ENCODE assay signal across 1 cellular context in the genomic region with DNA sequence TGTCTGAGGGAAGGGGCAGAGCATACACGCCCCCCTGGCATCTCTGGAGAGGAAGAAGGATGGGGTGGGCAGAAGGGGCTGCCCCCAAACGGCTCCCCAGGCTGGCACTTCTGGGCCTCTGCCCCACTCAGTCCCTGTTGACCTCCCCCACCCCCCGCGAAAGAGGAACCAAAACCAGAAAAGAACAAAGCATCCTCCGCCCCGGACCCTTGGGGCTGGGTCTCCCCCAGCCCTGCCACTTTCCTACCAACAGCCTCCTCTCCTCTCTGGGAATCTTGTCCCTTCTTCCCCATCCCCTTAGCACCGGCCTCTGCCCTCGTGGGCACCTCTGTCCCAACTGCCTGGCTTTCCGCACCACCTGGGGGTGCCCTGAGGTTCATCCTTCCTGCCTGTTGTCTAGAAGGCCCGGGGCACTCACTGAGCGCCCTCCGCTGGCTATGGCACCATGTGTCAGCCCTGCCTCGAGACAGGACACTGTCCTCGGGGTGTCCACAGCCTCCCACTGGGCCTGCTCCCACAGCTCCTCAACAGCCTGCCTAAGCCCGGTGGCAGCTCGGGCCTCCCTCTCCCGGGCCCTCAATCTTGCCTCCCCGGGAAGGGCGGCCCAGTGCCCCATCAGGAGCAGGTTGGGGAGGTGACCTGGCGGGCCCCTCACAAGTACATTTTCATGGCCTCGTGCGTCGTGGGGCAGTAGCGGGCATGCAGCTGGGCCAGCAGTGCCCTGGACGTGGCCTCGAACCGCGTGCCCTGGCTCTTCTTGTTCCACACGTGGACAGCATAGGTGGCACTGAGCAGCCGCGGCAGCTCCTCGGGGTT.
TF ChIP-seq lines count a peak whose summit lies in the region.

No MANE protein-coding gene starts in this region.

TF ChIP-seq in HepG2, 621 proteins besides CTCF, POLR2A, EP300 and RAD21:
- TF ChIP-seq HMGXB4 (CRISPR knock-in tag; IDR thresholded peaks at IDR 0.05; ENCODE audit: borderline replicate concordance in 1 of 2, low read depth in 1 of 2), result 0 out of 4 replicates have a peak, but pooled peaks of 1 of the 2 experiments have one; percentile 20
- peak; percentile 76 for TF ChIP-seq STAG1 (CRISPR knock-in tag; IDR thresholded peaks at IDR 0.05)
- no peak for TF ChIP-seq ZNF775 (CRISPR knock-in tag; IDR thresholded peaks at IDR 0.05; ENCODE audit: borderline replicate concordance)
- TF ChIP-seq ZNF703 (CRISPR knock-in tag; IDR thresholded peaks at IDR 0.05; ENCODE audit: borderline replicate concordance), result no peak
- TF ChIP-seq ZBTB34 (CRISPR knock-in tag; IDR thresholded peaks at IDR 0.05), result no peak
- no peak for TF ChIP-seq ZNF44 (CRISPR knock-in tag; IDR thresholded peaks at IDR 0.05)
- no peak for TF ChIP-seq ZNF75D (CRISPR knock-in tag; IDR thresholded peaks at IDR 0.05; ENCODE audit: borderline replicate concordance)
- TF ChIP-seq RNF2 (conservative IDR thresholded peaks at IDR 0.05; ENCODE audit: low read depth), result no peak
- TF ChIP-seq ARNTL (CRISPR knock-in tag; IDR thresholded peaks at IDR 0.05), result no peak
- no peak for TF ChIP-seq MAZ (IDR thresholded peaks at IDR 0.05; ENCODE audit: borderline replicate concordance, low read depth, low read length)
- TF ChIP-seq MAZ (CRISPR knock-in tag; IDR thresholded peaks at IDR 0.05; ENCODE audit: low read depth), result no peak
- no peak for TF ChIP-seq ZNF235 (CRISPR knock-in tag; IDR thresholded peaks at IDR 0.05; ENCODE audit: borderline replicate concordance)
- 0 out of 2 replicates have a peak, but pooled peaks have one; percentile 17 for TF ChIP-seq KDM5B (CRISPR knock-in tag; IDR thresholded peaks at IDR 0.05; ENCODE audit: borderline replicate concordance)
- TF ChIP-seq PCBP1 (IDR thresholded peaks at IDR 0.05; ENCODE audit: borderline replicate concordance, low read depth, low read length), result no peak
- no peak for TF ChIP-seq HDAC2 (CRISPR knock-in tag; IDR thresholded peaks at IDR 0.05)
- no peak for TF ChIP-seq TARDBP (CRISPR knock-in tag; IDR thresholded peaks at IDR 0.05)
- TF ChIP-seq FOXA1 (IDR thresholded peaks at IDR 0.05), result no peak
- no peak for TF ChIP-seq FOXA1 (CRISPR knock-in tag; IDR thresholded peaks at IDR 0.05)
- TF ChIP-seq CBX2 (IDR thresholded peaks at IDR 0.05; ENCODE audit: low read depth, low read length), result no peak
- no peak for TF ChIP-seq CBX2 (CRISPR knock-in tag; IDR thresholded peaks at IDR 0.05; ENCODE audit: low read depth)
- no peak for TF ChIP-seq CEBPG (CRISPR knock-in tag; IDR thresholded peaks at IDR 0.05)
- TF ChIP-seq PTBP1 (IDR thresholded peaks at IDR 0.05; ENCODE audit: low read depth, low read length, poor library complexity, severe bottlenecking), result peak; percentile 23
